ENCODE assay signal across 8 cellular contexts in genomic region chr17:38870259-38871165, GRCh38. TPM values are rescaled to one million over a fixed set of nuclear protein-coding genes. Genes with fewer than 3 reads are reported as not detected.
DNase-seq lines count a peak whose midpoint lies in the region; ATAC-seq and TF ChIP-seq lines count a peak whose summit lies in the region.

No MANE protein-coding gene starts in this region.

- H2AK5ac ChIP-seq in mesendoderm (ENCODE audit: low read length): peak overlapping the region; percentile 98

- H3K36me3 ChIP-seq in mesendoderm (ENCODE audit: control insufficient read depth, insufficient read depth, low read length): no peaks in the 10 kb centered on the region

- DNase-seq in AG10803 (ENCODE audit: low read depth): peak; percentile 58
- peak; percentile 29 for DNase-seq in NCI-H2171 (lab: John Stamatoyannopoulos, UW)
- DNase-seq in activated CD8-positive, alpha-beta T cell treated with anti-CD3 and anti-CD28 coated beads for 36 hours: peak; percentile 85
- DNase-seq in effector CD4-positive, alpha-beta T cell: peak; percentile 53
- peak; percentile 45 for DNase-seq in mesendoderm
- peak; percentile 65 to 69 for DNase-seq in stimulated activated CD8-positive, alpha-beta memory T cell treated with anti-CD3 and anti-CD28 coated beads, Interleukin-2, amount 100 ng/mL, for 48 hours (ENCODE audit: low read depth in 2 of 2)

- peak overlapping the region; percentile 98 for H3K4ac ChIP-seq in mesendoderm (ENCODE audit: low read depth, low read length)

- H3K36me3 Mint-ChIP-seq in activated CD8-positive, alpha-beta T cell treated with anti-CD3 and anti-CD28 coated beads for 36 hours (ENCODE audit: low read depth): peaks cover 24% of the 10 kb centered on the region

- H2BK15ac ChIP-seq in mesendoderm (replicated peaks; ENCODE audit: low read depth): no peak overlapping the region

- H3K27ac Mint-ChIP-seq in activated CD8-positive, alpha-beta T cell treated with anti-CD3 and anti-CD28 coated beads for 36 hours: peak overlapping the region; percentile 95

- no peaks in the 10 kb centered on the region for H3K9me3 Mint-ChIP-seq in activated CD8-positive, alpha-beta T cell treated with anti-CD3 and anti-CD28 coated beads for 36 hours

- TF ChIP-seq CTCF in AG10803 (conservative IDR thresholded peaks at IDR 0.05; ENCODE audit: low read length): no peak
- TF ChIP-seq CTCF in activated CD8-positive, alpha-beta T cell treated with anti-CD3 and anti-CD28 coated beads for 36 hours (IDR thresholded peaks at IDR 0.05): no peak

- H3K23ac ChIP-seq in mesendoderm (ENCODE audit: low read length): peak overlapping the region; percentile 99

- H3K27me3 ChIP-seq in mesendoderm (ENCODE audit: insufficient read depth, low read length, poor library complexity): no peaks in the 10 kb centered on the region

- CTCF ChIA-PET in activated CD8-positive, alpha-beta T cell treated with anti-CD3 and anti-CD28 coated beads for 36 hours (lab: Charles Lee): interaction anchor here (0.8 to 3.8 kb wide), 16 partner anchors 9 to 294 kb away, joined by 3 to 25 read pairs (median 6); partner anchors contain the start of genes FBXO47, LASP1NB and RPL23

- H3K4me2 ChIP-seq in mesendoderm (ENCODE audit: low read length): peak overlapping the region; percentile 91

- no peak overlapping the region for H4K8ac ChIP-seq in mesendoderm (ENCODE audit: low read depth, low read length)

- POLR2A ChIA-PET in activated CD8-positive, alpha-beta T cell treated with anti-CD3 and anti-CD28 coated beads for 36 hours (lab: Charles Lee): interaction anchor here (0.8 to 9.9 kb wide), 16 partner anchors 12 to 333 kb away, joined by 3 to 106 read pairs (median 5); partner anchors contain the start of genes CWC25, FBXO47, LASP1NB and PSMB3

- peak; percentile 27 for ATAC-seq in GM19372 (IDR thresholded peaks at IDR 0.05; ENCODE audit: low read depth, unreplicated experiment)
- ATAC-seq in activated CD8-positive, alpha-beta T cell treated with anti-CD3 and anti-CD28 coated beads for 36 hours: peak; percentile 40
- no peak for ATAC-seq in GM18861 (IDR thresholded peaks at IDR 0.05; ENCODE audit: unreplicated experiment)

- peak overlapping the region; percentile 77 for H3K18ac ChIP-seq in mesendoderm (ENCODE audit: low read length)

- peaks cover 18% of the 10 kb centered on the region for H3K79me1 ChIP-seq in mesendoderm (ENCODE audit: low read length)

- peak overlapping the region; percentile 92 for H2BK5ac ChIP-seq in mesendoderm (ENCODE audit: low read length)

- peaks cover 54% of the 10 kb centered on the region for H3K79me2 ChIP-seq in mesendoderm (ENCODE audit: control insufficient read depth, insufficient read depth, low read length)

- intact Hi-C loops in activated CD8-positive, alpha-beta T cell treated with anti-CD3 and anti-CD28 coated beads for 36 hours (cut with micrococcal nuclease): loop anchor here (1.0 to 5.0 kb wide), 3 partner anchors 29 to 282 kb away; partner anchors contain the start of genes LASP1NB and PLXDC1

- peak overlapping the region; percentile 39 for H2BK120ac ChIP-seq in mesendoderm (ENCODE audit: low read depth, low read length)

- H3K4me3 ChIP-seq in AG10803 (ENCODE audit: low read length) (peak overlapping the region; percentile 99), mesendoderm (ENCODE audit: low read length) (peak overlapping the region; percentile 98)

- H4K5ac ChIP-seq in mesendoderm (ENCODE audit: low read length): peak overlapping the region; percentile 65

- H3K27ac ChIP-seq in mesendoderm (ENCODE audit: low read depth, low read length): peak overlapping the region; percentile 93

- peaks cover 1% of the 10 kb centered on the region for H3K27me3 Mint-ChIP-seq in activated CD8-positive, alpha-beta T cell treated with anti-CD3 and anti-CD28 coated beads for 36 hours

- H3K9ac ChIP-seq in mesendoderm (ENCODE audit: low read length): peak overlapping the region; percentile 99

- H3K4me3 Mint-ChIP-seq in activated CD8-positive, alpha-beta T cell treated with anti-CD3 and anti-CD28 coated beads for 36 hours: peak overlapping the region; percentile 90

- peak overlapping the region; percentile 99 for H3K56ac ChIP-seq in mesendoderm (ENCODE audit: low read length)

- no CpG with 5 or more reads among the region's 56 CpGs for WGBS in mesendoderm (ENCODE audit: extremely low coverage, insufficient coverage, low lambda C conversion rate)

- peaks cover 18% of the 10 kb centered on the region for H3K4me1 ChIP-seq in mesendoderm (ENCODE audit: control insufficient read depth, low read depth, low read length)

- peaks cover 55% of the 10 kb centered on the region for H3K4me1 Mint-ChIP-seq in activated CD8-positive, alpha-beta T cell treated with anti-CD3 and anti-CD28 coated beads for 36 hours (ENCODE audit: low read depth)

RNA-seq across cellular contexts. Expression of gene LASP1, which starts 0.7 kb away (rescaled TPM):
- 100 to 1,000 TPM; 135 to 139 TPM for total RNA-seq in activated CD8-positive, alpha-beta T cell treated with anti-CD3 and anti-CD28 coated beads for 36 hours
- 160 TPM for polyA plus RNA-seq in mesendoderm (2013, experiment 1 of 2)
- 164 TPM for polyA plus RNA-seq in mesendoderm (2013, experiment 2 of 2)

RNA-seq across cellular contexts. Expression of gene RPL23, which starts 17.0 kb away (rescaled TPM):
- total RNA-seq in activated CD8-positive, alpha-beta T cell treated with anti-CD3 and anti-CD28 coated beads for 36 hours: 1,000 to 10,000 TPM; 1,908 to 1,957 TPM
- 4,252 TPM for polyA plus RNA-seq in mesendoderm (2013, experiment 1 of 2)
- polyA plus RNA-seq in mesendoderm (2013, experiment 2 of 2): 4,329 TPM

RNA-seq across cellular contexts. Expression of gene CWC25, which starts 45.4 kb away (rescaled TPM):
- 10 to 100 TPM; 19.7 to 20.1 TPM for total RNA-seq in activated CD8-positive, alpha-beta T cell treated with anti-CD3 and anti-CD28 coated beads for 36 hours
- 13.8 TPM for polyA plus RNA-seq in mesendoderm (2013, experiment 1 of 2)
- polyA plus RNA-seq in mesendoderm (2013, experiment 2 of 2): 14.3 TPM

Comparison
In these comparisons a context has a peak if more than half of its experiments do, and no peak if none do; other contexts are left out.
1. DNase-seq: peak in every context shown above with its lines; median percentile 85 in activated CD8-positive, alpha-beta T cell treated with anti-CD3 and anti-CD28 coated beads for 36 hours; 67 in stimulated activated CD8-positive, alpha-beta memory T cell treated with anti-CD3 and anti-CD28 coated beads, Interleukin-2, amount 100 ng/mL, for 48 hours; 58 in AG10803; 53 in effector CD4-positive, alpha-beta T cell; 45 in mesendoderm; 29 in NCI-H2171.